ENCODE assay signal across 13 cellular contexts in the genomic region with DNA sequence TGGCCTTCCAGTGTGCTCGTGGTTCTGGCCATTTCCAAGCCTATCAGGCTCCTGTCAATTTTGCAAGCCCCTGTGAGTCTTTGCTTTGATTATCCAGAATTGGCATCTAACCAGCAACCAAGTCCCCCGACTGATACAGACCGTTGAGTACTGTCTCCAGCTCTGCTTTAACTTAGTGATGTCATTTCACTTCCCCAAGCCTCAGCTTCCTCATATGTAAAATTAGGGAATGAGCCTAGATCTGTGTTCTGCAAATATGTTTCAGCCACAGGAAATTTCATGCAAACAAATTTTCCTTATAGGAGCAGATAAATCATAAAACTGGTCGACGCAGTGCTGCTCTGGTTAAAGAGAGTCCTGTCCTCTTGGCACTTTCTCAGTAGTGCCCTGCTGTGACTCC.
"Had no signal": no experiment of that assay in that cellular context is flagged by ENCODE, and none has a peak within 500 bp of the region (broad histone marks: within the 10 kb centered on the region; RNA-seq: fewer than 3 reads in every experiment).

No MANE protein-coding gene starts in this region.

- H3K27ac ChIP-seq: body of pancreas, neutrophil, parathyroid adenoma, testis had no signal

- H3K9me3 ChIP-seq: body of pancreas, neutrophil, testis had no signal

- DNase-seq: activated CD4-positive, alpha-beta T cell treated with anti-CD3 and anti-CD28 coated beads for 48 hours; activated CD4-positive, CD25-positive, alpha-beta regulatory T cell; activated CD8-positive, alpha-beta T cell treated with anti-CD3 and anti-CD28 coated beads, Interleukin-2, amount 10 ng/mL, durations not matched to agents 7 days and 5 days; activated naive CD4-positive, alpha-beta T cell treated with anti-CD3 and anti-CD28 coated beads for 36 hours; activated T-cell treated with anti-CD3 and anti-CD28 coated beads, Interleukin-2, amount 50 U/mL, for 24 hours; body of pancreas; effector memory CD8-positive, alpha-beta T cell; natural killer cell; stimulated activated CD4-positive, alpha-beta T cell treated with anti-CD3 and anti-CD28 coated beads, Interleukin-4, amount 100 ng/mL, for 1 hour; testis had no signal

- H3K4me3 ChIP-seq: body of pancreas, smooth muscle cell, testis had no signal

- H2AFZ ChIP-seq: parathyroid adenoma had no signal

- H3K9ac ChIP-seq: parathyroid adenoma had no signal

- H3K27me3 ChIP-seq: body of pancreas, neutrophil, testis had no signal

- H3K4me2 ChIP-seq: smooth muscle cell had no signal

- H3K4me1 ChIP-seq: parathyroid adenoma, testis had no signal

- H3K36me3 ChIP-seq: neutrophil had no signal
